In genomic region chr9:91155181-91155580, GRCh38 we compare ENCODE assay signal across 17 cellular contexts.
"Had no signal": no experiment of that assay in that cellular context is flagged by ENCODE, and none has a peak within 500 bp of the region (broad histone marks: within the 10 kb centered on the region; RNA-seq: fewer than 3 reads in every experiment).

No MANE protein-coding gene starts in this region.

- H3K27ac ChIP-seq: left lung, tibial nerve had no signal

- DNase-seq: activated CD4-positive, alpha-beta T cell treated with anti-CD3 and anti-CD28 coated beads, Interleukin-2, amount 50 U/mL, for 4 hours; activated naive CD4-positive, alpha-beta T cell; activated naive CD8-positive, alpha-beta T cell treated with anti-CD3 and anti-CD28 coated beads, Interleukin-2, amount 10 ng/mL, durations not matched to agents 7 days and 5 days; activated T-cell treated with anti-CD3 and anti-CD28 coated beads, Interleukin-2, amount 50 U/mL, for 72 hours; caudate nucleus; erythroblast; left lung; mammary epithelial cell; midbrain; occipital lobe; retina; SK-N-SH; spleen; stimulated activated CD4-positive, alpha-beta T cell treated with anti-CD3 and anti-CD28 coated beads, Interleukin-4, amount 100 ng/mL, for 4 hours; stimulated activated naive CD4-positive, alpha-beta T cell treated with Interleukin-2 at 50 U/mL for 16 hours had no signal

- H3K4me3 Mint-ChIP-seq: activated naive CD8-positive, alpha-beta T cell treated with anti-CD3 and anti-CD28 coated beads, Interleukin-2, amount 10 ng/mL, durations not matched to agents 7 days and 5 days; brain had no signal

- H3K4me3 ChIP-seq: left lung, spleen, tibial nerve had no signal

- ATAC-seq: activated T-cell treated with anti-CD3 and anti-CD28 coated beads, Interleukin-2, amount 50 U/mL, for 72 hours; left lung had no signal

- H3K27ac Mint-ChIP-seq: brain had no signal

- H3K36me3 Mint-ChIP-seq: brain had no signal

- H3K4me1 Mint-ChIP-seq: brain had no signal

- H3K27me3 Mint-ChIP-seq: activated naive CD8-positive, alpha-beta T cell treated with anti-CD3 and anti-CD28 coated beads, Interleukin-2, amount 10 ng/mL, durations not matched to agents 7 days and 5 days had no signal
